ENCODE assay signal across 1 cellular context in genomic region chr4:18285357-18285756, GRCh38.
A peak's percentile ranks its signal among the peaks of the same experiment; 100 is the strongest.
TF ChIP-seq lines count a peak whose summit lies in the region.

No MANE protein-coding gene starts in this region.

TF ChIP-seq in HepG2, 621 proteins besides CTCF, POLR2A, EP300 and RAD21:
- TF ChIP-seq NFAT5 (CRISPR knock-in tag; IDR thresholded peaks at IDR 0.05): no peak
- no peak for TF ChIP-seq DR1 (CRISPR knock-in tag; IDR thresholded peaks at IDR 0.05)
- TF ChIP-seq TGIF2 (CRISPR knock-in tag; IDR thresholded peaks at IDR 0.05): no peak
- no peak for TF ChIP-seq ZNF639 (CRISPR knock-in tag; conservative IDR thresholded peaks at IDR 0.05)
- no peak for TF ChIP-seq ZNF24 (IDR thresholded peaks at IDR 0.05)
- no peak for TF ChIP-seq ZNF33A (CRISPR knock-in tag; IDR thresholded peaks at IDR 0.05; ENCODE audit: borderline replicate concordance)
- TF ChIP-seq CEBPB (IDR thresholded peaks at IDR 0.05; ENCODE audit: borderline replicate concordance, low read depth, low read length): peak; percentile 77
- TF ChIP-seq MXD1 (CRISPR knock-in tag; IDR thresholded peaks at IDR 0.05): no peak
TF ChIP-seq in HepG2: peak in this region for 1.
